Comparison of ENCODE assay signal across 8 cellular contexts in the genomic region with DNA sequence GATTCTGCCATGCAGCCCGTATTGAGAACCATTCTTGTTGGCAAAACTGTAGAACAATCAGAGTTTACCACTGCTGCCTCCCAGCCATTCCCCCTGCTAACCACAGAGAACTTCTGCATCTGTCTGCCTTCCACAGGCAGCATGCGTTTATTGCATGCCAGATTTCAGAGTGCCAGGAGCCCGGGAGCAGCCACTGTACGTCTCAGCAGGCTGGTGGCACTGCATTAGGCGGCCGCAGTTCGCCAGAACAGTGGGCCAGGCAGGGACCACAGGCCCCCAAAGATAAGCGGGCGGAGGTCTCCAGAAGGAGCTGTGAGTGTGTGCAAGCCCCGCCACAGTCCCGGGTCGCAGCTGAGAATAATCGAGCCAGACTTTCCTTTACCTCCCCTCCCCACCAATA. TPM values are rescaled to one million over a fixed set of nuclear protein-coding genes. Genes with fewer than 3 reads are reported as not detected.
DNase-seq lines count a peak whose midpoint lies in the region; ATAC-seq and TF ChIP-seq lines count a peak whose summit lies in the region.

No MANE protein-coding gene starts in this region.

- H2AFZ ChIP-seq in trophoblast cell (ENCODE audit: insufficient read depth, low read length, poor library complexity), result no peak overlapping the region

- H2BK120ac ChIP-seq in trophoblast cell (ENCODE audit: insufficient read depth, low read length, poor library complexity), result no peak overlapping the region

- DNase-seq in A673 (ENCODE audit: low spot score), result peak; percentile 16
- no peak for DNase-seq in SK-N-MC (ENCODE audit: low read depth, low spot score)
- peak; percentile 16 for DNase-seq in fibroblast of the aortic adventitia (ENCODE audit: low read depth)
- DNase-seq in GM10266 (ENCODE audit: extremely low spot score), result no peak
- DNase-seq in trophoblast cell, result no peak

- no peak overlapping the region for H3K14ac ChIP-seq in trophoblast cell (ENCODE audit: low read length)

- ATAC-seq in HG03108 (IDR thresholded peaks at IDR 0.05; ENCODE audit: unreplicated experiment), result no peak

- POLR2A ChIA-PET in A673 (lab: Charles Lee; ENCODE audit: low non-redundant PET), result interaction anchor here (1.5 kb wide), 1 partner anchor 71 kb away, joined by 6 read pairs; no protein-coding TSS in a partner anchor

- no peak overlapping the region for H2BK5ac ChIP-seq in trophoblast cell (ENCODE audit: low read depth, low read length, poor library complexity)

- H3K27ac ChIP-seq in A673 (ENCODE audit: low read depth, low read length, poor library complexity, severe bottlenecking), result no peak overlapping the region
- no peak overlapping the region for H3K27ac ChIP-seq in SK-N-MC
- H3K27ac ChIP-seq in skeletal muscle tissue (ENCODE audit: low read depth, low read length), result no peak overlapping the region
- no peak overlapping the region for H3K27ac ChIP-seq in trophoblast cell (ENCODE audit: low read depth, low read length)

- H3K36me3 ChIP-seq in A673 (ENCODE audit: insufficient read depth, low read length, poor library complexity, severe bottlenecking) (no peaks in the 10 kb centered on the region), SK-N-MC (ENCODE audit: insufficient read depth, low read length) (no peaks in the 10 kb centered on the region), skeletal muscle tissue (ENCODE audit: control insufficient read depth in 3 of 3, insufficient read depth in 3 of 3, low read length in 3 of 3) (no peaks in the 10 kb centered on the region), trophoblast cell (ENCODE audit: control insufficient read depth in 1 of 2, insufficient read depth in 2 of 2, low read length in 2 of 2) (no peaks in the 10 kb centered on the region)

- H3K79me1 ChIP-seq in trophoblast cell (ENCODE audit: low read length), result no peaks in the 10 kb centered on the region

- H3K23ac ChIP-seq in trophoblast cell (ENCODE audit: low read length), result no peak overlapping the region

- no peaks in the 10 kb centered on the region for H3K79me2 ChIP-seq in trophoblast cell (ENCODE audit: control insufficient read depth, insufficient read depth, low read length, poor library complexity)

- H3K9ac ChIP-seq in SK-N-MC (ENCODE audit: insufficient read length), result peak overlapping the region; percentile 37
- peak overlapping the region; percentile 47 to 75 (median 68) for H3K9ac ChIP-seq in skeletal muscle tissue (ENCODE audit: low read depth in 1 of 3, low read length in 3 of 3)
- no peak overlapping the region for H3K9ac ChIP-seq in trophoblast cell (ENCODE audit: low read length)

- H3K4ac ChIP-seq in trophoblast cell (ENCODE audit: low read depth, low read length), result no peak overlapping the region

- no TSS peak for BruUV-seq in A673 (replicated peaks; lab: Mats Ljungman, UMichigan)

- TF ChIP-seq CTCF in A673 (conservative IDR thresholded peaks at IDR 0.05; ENCODE audit: low read depth, low read length) (no peak), fibroblast of the aortic adventitia (IDR thresholded peaks at IDR 0.05; ENCODE audit: insufficient read depth, low read length) (no peak), GM10266 (IDR thresholded peaks at IDR 0.05; ENCODE audit: control insufficient read depth, insufficient read depth, low read depth, missing control alignments) (no peak)

- H2BK12ac ChIP-seq in trophoblast cell (ENCODE audit: low read length), result no peak overlapping the region

- H4K8ac ChIP-seq in trophoblast cell (ENCODE audit: low read depth, low read length), result no peak overlapping the region

- CTCF ChIA-PET in A673 (lab: Charles Lee), result interaction anchor here (0.6 to 1.4 kb wide), 6 partner anchors 9 to 116 kb away, joined by 3 to 37 read pairs (median 6); no protein-coding TSS in a partner anchor

- H3K27me3 ChIP-seq in A673 (replicated peaks; ENCODE audit: insufficient read depth, low read depth, low read length, poor library complexity), result no peaks in the 10 kb centered on the region
- H3K27me3 ChIP-seq in skeletal muscle tissue (ENCODE audit: control insufficient read depth in 3 of 3, insufficient read depth in 3 of 3, low read length in 3 of 3), result no peaks in the 10 kb centered on the region
- H3K27me3 ChIP-seq in trophoblast cell (ENCODE audit: insufficient read depth, low read length), result no peaks in the 10 kb centered on the region

- no peak overlapping the region for H3K4me2 ChIP-seq in trophoblast cell (ENCODE audit: low read length)

- H2AK5ac ChIP-seq in trophoblast cell (ENCODE audit: low read length), result no peak overlapping the region

- H3K4me3 ChIP-seq in A673 (ENCODE audit: low read depth, low read length, poor library complexity, severe bottlenecking) (peak overlapping the region; percentile 39), GM08714 (ENCODE audit: low read length) (peak overlapping the region; percentile 15; the same call in 1 of the 2 replicates), SK-N-MC (peak overlapping the region; percentile 72), fibroblast of the aortic adventitia (ENCODE audit: low read depth, low read length) (no peak overlapping the region), skeletal muscle tissue (ENCODE audit: low read length in 3 of 3) (peak overlapping the region; percentile 50 to 76 (median 63)), trophoblast cell (ENCODE audit: low read depth, low read length) (no peak overlapping the region)

- H4K91ac ChIP-seq in trophoblast cell (ENCODE audit: low read depth, low read length), result no peak overlapping the region

- WGBS in trophoblast cell (ENCODE audit: extremely low coverage, insufficient coverage, insufficient read length), result no CpG with 5 or more reads among the region's 13 CpGs

- H3K18ac ChIP-seq in trophoblast cell (ENCODE audit: low read length), result no peak overlapping the region

- no peak overlapping the region for H4K12ac ChIP-seq in trophoblast cell (ENCODE audit: low read depth, low read length)

- H3K4me1 ChIP-seq in A673 (ENCODE audit: insufficient read depth, low read length, poor library complexity, severe bottlenecking) (peaks cover 10% of the 10 kb centered on the region), skeletal muscle tissue (ENCODE audit: control insufficient read depth in 3 of 3, insufficient read depth in 3 of 3, low read length in 3 of 3) (peaks cover 7 to 10% (median 10%) of the 10 kb centered on the region in 3 donors), trophoblast cell (ENCODE audit: control insufficient read depth in 1 of 2, insufficient read depth in 2 of 2, low read length in 2 of 2) (peaks cover 0 to 3% of the 10 kb centered on the region in 2 experiments)

- H3K9me3 ChIP-seq in A673 (ENCODE audit: low read depth, low read length, poor library complexity, severe bottlenecking), result no peaks in the 10 kb centered on the region
- no peaks in the 10 kb centered on the region for H3K9me3 ChIP-seq in SK-N-MC (ENCODE audit: low read depth, low read length)
- H3K9me3 ChIP-seq in skeletal muscle tissue (ENCODE audit: control insufficient read depth in 3 of 3, low read length in 3 of 3), result no peaks in the 10 kb centered on the region
- H3K9me3 ChIP-seq in trophoblast cell (ENCODE audit: insufficient read depth, low read depth, low read length), result no peaks in the 10 kb centered on the region

- intact Hi-C loops in A673 (cut with micrococcal nuclease; ENCODE audit: unreplicated experiment), result loop anchor here (1.0 kb wide), 1 partner anchor 79 kb away; no protein-coding TSS in a partner anchor

RNA-seq across cellular contexts. Expression of a gene that starts 31.8 kb away (rescaled TPM):
- 3.5 and 7.5 TPM in 2 replicates for total RNA-seq in A673 (2021)
- total RNA-seq in fibroblast of the aortic adventitia (ENCODE audit: low replicate concordance), result 0.27 and 5.1 TPM in 2 replicates
- total RNA-seq in skeletal muscle tissue, result 2.1 TPM
- 0.72 and 1.0 TPM in 2 replicates for polyA plus RNA-seq in trophoblast cell (2013)

Comparison
In these comparisons a context has a peak if more than half of its experiments do, and no peak if none do; other contexts are left out.
1. DNase-seq: peak in A673 (single experiment) and fibroblast of the aortic adventitia (single experiment); none in SK-N-MC (single experiment), GM10266 (single experiment) and trophoblast cell (0 of 2).
2. H3K4me3 ChIP-seq: peak in A673 (single experiment), GM08714 (single experiment), SK-N-MC (single experiment) and skeletal muscle tissue (3 of 3); none in fibroblast of the aortic adventitia (single experiment) and trophoblast cell (single experiment).